4 cellular contexts compared by ENCODE assay signal in genomic region chr10:89247623-89248022, GRCh38. TPM values are rescaled to one million over a fixed set of nuclear protein-coding genes. Genes with fewer than 3 reads are reported as not detected.
"Had no signal": no experiment of that assay in that cellular context is flagged by ENCODE, and none has a peak within 500 bp of the region (broad histone marks: within the 10 kb centered on the region; RNA-seq: fewer than 3 reads in every experiment).

No MANE protein-coding gene starts in this region.

RNA-seq across cellular contexts. Expression of gene CH25H, which starts 40.5 kb away (rescaled TPM):
- total RNA-seq: OCI-LY7, PC-3, PC-9, SK-MEL-5 had no signal
